Comparison of ENCODE assay signal across 8 cellular contexts in the genomic region with DNA sequence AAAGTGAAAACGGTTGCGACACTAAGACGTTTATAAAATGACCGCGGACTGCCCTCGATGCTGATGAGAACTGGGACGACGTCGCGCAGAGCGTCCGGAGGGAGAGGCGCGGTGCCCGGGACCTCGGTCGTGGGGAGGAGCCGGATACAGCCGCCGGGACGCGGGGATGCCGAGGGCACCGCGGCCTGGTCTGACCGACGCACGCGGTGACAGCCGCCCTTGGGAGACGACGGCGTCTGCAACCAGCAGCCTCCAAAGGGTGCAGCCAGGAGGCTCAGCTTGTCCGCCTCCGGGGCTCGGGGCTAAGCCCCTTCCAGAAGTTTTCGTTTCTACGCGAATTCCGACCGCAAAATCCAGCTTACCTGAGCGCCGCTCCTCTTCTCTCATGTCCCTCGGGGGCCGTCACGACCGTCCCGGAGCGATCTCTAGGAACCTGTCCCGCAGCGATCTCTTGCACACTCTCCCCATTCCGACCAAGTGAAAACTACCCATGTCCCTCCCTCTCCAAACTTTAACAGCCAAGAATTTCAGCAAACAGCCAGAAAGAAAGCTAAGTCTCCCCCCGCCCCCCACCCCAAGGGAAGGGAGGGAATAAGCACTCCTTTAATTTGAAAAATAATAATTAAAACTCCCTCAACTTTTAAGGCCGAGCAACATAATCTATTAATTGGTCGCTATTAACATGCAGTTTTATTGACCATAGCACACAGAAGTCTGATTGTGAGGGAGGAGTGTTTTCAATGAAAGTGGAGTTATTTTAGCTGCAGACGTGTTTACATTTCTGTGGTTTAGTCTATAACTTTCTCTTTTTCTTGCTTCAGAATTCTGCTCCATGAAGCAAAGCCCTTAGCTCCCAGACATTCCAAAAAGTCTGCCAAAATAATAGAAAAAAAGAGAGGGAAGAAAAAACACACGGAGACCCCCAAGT.
A peak's percentile ranks its signal among the peaks of the same experiment; 100 is the strongest.
DNase-seq lines count a peak whose midpoint lies in the region; ATAC-seq and TF ChIP-seq lines count a peak whose summit lies in the region.

No MANE protein-coding gene starts in this region.

- H3K4me3 ChIP-seq in right atrium auricular region: peak overlapping the region; percentile 36 to 55
- peak overlapping the region; percentile 47 to 52 (median 50) for H3K4me3 ChIP-seq in gastrocnemius medialis

- H3K27me3 Mint-ChIP-seq in activated T-helper 17 cell treated with anti-CD3 and anti-CD28 coated beads, Interleukin-2, amount 50 U/mL, for 72 hours: peaks cover 49% of the 10 kb centered on the region

- TF ChIP-seq POLR2A in gastrocnemius medialis (IDR thresholded peaks at IDR 0.05): no peak

- H3K4me1 ChIP-seq in right atrium auricular region: peaks cover 0 to 15% of the 10 kb centered on the region in 2 donors
- H3K4me1 ChIP-seq in gastrocnemius medialis: peaks cover 0 to 3% of the 10 kb centered on the region in 2 donors

- H3K36me3 Mint-ChIP-seq in activated T-helper 17 cell treated with anti-CD3 and anti-CD28 coated beads, Interleukin-2, amount 50 U/mL, for 72 hours (ENCODE audit: low read depth): peaks cover 5% of the 10 kb centered on the region

- H3K4me3 Mint-ChIP-seq in activated T-helper 17 cell treated with anti-CD3 and anti-CD28 coated beads, Interleukin-2, amount 50 U/mL, for 72 hours: peak overlapping the region; percentile 63

- no peak overlapping the region for H3K27ac ChIP-seq in right atrium auricular region
- H3K27ac ChIP-seq in gastrocnemius medialis: no peak overlapping the region

- intact Hi-C loops in gastrocnemius medialis (cut with DNase I; ENCODE audit: low total_unique reads): no loop called here

- H3K36me3 ChIP-seq in right atrium auricular region (no peaks in the 10 kb centered on the region), gastrocnemius medialis (no peaks in the 10 kb centered on the region)

- TF ChIP-seq CTCF in right atrium auricular region (IDR thresholded peaks at IDR 0.05): no peak
- TF ChIP-seq CTCF in gastrocnemius medialis (IDR thresholded peaks at IDR 0.05 in 4 of 5, conservative IDR thresholded peaks at IDR 0.05 in 1 of 5): no peak

- no peaks in the 10 kb centered on the region for H3K9me3 ChIP-seq in right atrium auricular region
- no peaks in the 10 kb centered on the region for H3K9me3 ChIP-seq in gastrocnemius medialis

- ATAC-seq in activated T-helper 17 cell treated with anti-CD3 and anti-CD28 coated beads, Interleukin-2, amount 50 U/mL, for 72 hours (replicated peaks): no peak
- no peak for ATAC-seq in gastrocnemius medialis
- no peak for ATAC-seq in GM19455 (IDR thresholded peaks at IDR 0.05; ENCODE audit: unreplicated experiment)

- in situ Hi-C loops in gastrocnemius medialis (cut with MboI; ENCODE audit: low sequenced_read_pairs in 4 of 4): no loop called here

- peak; percentile 32 for DNase-seq in activated CD4-positive, alpha-beta T cell treated with anti-CD3 and anti-CD28 coated beads for 48 hours
- no peak for DNase-seq in activated CD4-positive, alpha-beta T cell treated with anti-CD3 and anti-CD28 coated beads, Interleukin-2, amount 50 U/mL, for 1 hour
- DNase-seq in right atrium auricular region (ENCODE audit: low spot score): no peak
- no peak for DNase-seq in gastrocnemius medialis
- no peak for DNase-seq in NCI-H128 (lab: John Stamatoyannopoulos, UW; ENCODE audit: unreplicated experiment)
- DNase-seq in NCI-H1048 (lab: John Stamatoyannopoulos, UW): no peak

- no peaks in the 10 kb centered on the region for H3K9me3 Mint-ChIP-seq in activated T-helper 17 cell treated with anti-CD3 and anti-CD28 coated beads, Interleukin-2, amount 50 U/mL, for 72 hours

- no peak overlapping the region for H3K27ac Mint-ChIP-seq in activated T-helper 17 cell treated with anti-CD3 and anti-CD28 coated beads, Interleukin-2, amount 50 U/mL, for 72 hours

- peaks cover 5% of the 10 kb centered on the region for H3K4me1 Mint-ChIP-seq in activated T-helper 17 cell treated with anti-CD3 and anti-CD28 coated beads, Interleukin-2, amount 50 U/mL, for 72 hours

- peaks cover 10 to 13% of the 10 kb centered on the region in 2 donors for H3K27me3 ChIP-seq in right atrium auricular region
- peaks cover 37 to 59% (median 42%) of the 10 kb centered on the region in 3 donors for H3K27me3 ChIP-seq in gastrocnemius medialis
